In the genomic region with DNA sequence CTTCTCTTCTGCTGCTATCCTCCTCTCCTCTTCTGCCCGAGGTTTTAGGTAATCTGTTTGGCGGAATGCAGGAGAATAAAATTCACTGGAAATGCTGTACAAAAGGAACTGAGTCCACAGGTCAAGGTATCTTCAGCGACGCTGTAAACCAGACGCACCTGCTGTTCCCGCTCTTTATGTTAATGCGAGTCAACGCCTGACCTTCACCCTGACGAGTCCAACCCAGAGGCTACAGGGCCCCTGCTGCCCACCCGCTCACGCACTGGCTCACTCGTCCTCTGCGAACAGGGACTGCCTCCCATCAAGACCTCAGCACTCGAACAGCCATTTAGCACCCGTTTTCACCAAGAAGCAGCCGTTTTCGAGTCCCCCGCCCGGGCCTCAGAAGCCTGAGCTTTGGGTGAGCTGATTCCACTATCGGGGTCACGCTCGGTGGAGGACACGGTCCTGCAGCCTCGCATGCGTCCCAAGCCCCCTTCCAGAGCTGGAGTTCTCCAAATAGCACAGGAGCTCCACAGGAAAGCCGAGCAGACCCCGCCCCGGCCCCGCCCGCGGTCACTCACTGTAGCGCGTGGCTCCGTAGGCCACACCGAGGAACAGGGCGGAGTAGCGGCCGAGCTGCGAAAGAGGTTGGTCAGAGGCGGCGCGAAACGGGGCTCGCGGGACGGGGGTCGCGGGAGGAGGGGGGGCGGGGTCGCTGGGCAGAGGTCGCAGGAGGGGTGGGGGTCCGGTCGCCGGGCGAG, we compare ENCODE assay signal across 1 cellular context.
TF ChIP-seq lines count a peak whose summit lies in the region.

No MANE protein-coding gene starts in this region.

TF ChIP-seq in IMR-90, 13 proteins besides CTCF, POLR2A, EP300 and RAD21:
- TF ChIP-seq SMC3 (IDR thresholded peaks at IDR 0.05; ENCODE audit: low read depth, low read length) (no peak), NFE2L2 (IDR thresholded peaks at IDR 0.05; ENCODE audit: low read depth, low read length) (no peak), MAFK (IDR thresholded peaks at IDR 0.05; ENCODE audit: low read depth, low read length) (no peak), BHLHE40 (IDR thresholded peaks at IDR 0.05; ENCODE audit: low read depth, low read length) (no peak), RFX5 (IDR thresholded peaks at IDR 0.05; ENCODE audit: low read depth, low read length) (no peak), ELK1 (IDR thresholded peaks at IDR 0.05; ENCODE audit: borderline replicate concordance, low read depth, low read length) (no peak), CEBPB (IDR thresholded peaks at IDR 0.05; ENCODE audit: low read depth, low read length) (no peak), FOS (IDR thresholded peaks at IDR 0.05; ENCODE audit: low read depth, low read length) (no peak), RCOR1 (IDR thresholded peaks at IDR 0.05; ENCODE audit: insufficient replicate concordance, low read length) (no peak), CHD1 (IDR thresholded peaks at IDR 0.05; ENCODE audit: low read depth, low read length) (no peak), MXI1 (IDR thresholded peaks at IDR 0.05; ENCODE audit: borderline replicate concordance, low read depth, low read length) (no peak), MAZ (IDR thresholded peaks at IDR 0.05; ENCODE audit: borderline replicate concordance, low read depth, low read length) (no peak)
- TF ChIP-seq, protein P1, sequence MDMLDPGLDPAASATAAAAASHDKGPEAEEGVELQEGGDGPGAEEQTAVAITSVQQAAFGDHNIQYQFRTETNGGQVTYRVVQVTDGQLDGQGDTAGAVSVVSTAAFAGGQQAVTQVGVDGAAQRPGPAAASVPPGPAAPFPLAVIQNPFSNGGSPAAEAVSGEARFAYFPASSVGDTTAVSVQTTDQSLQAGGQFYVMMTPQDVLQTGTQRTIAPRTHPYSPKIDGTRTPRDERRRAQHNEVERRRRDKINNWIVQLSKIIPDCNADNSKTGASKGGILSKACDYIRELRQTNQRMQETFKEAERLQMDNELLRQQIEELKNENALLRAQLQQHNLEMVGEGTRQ (IDR thresholded peaks at IDR 0.05; ENCODE audit: low read depth, low read length), result no peak
